In genomic region chr2:30150786-30151185, GRCh38 we compare ENCODE assay signal across 23 cellular contexts. TPM values are rescaled to one million over a fixed set of nuclear protein-coding genes. Genes with fewer than 3 reads are reported as not detected.
DNase-seq lines count a peak whose midpoint lies in the region; ATAC-seq and TF ChIP-seq lines count a peak whose summit lies in the region.
"Had no signal": no experiment of that assay in that cellular context is flagged by ENCODE, and none has a peak within 500 bp of the region (broad histone marks: within the 10 kb centered on the region; RNA-seq: fewer than 3 reads in every experiment).

No MANE protein-coding gene starts in this region.

- H3K27me3 Mint-ChIP-seq in GM23338 (ENCODE audit: insufficient read depth, low read depth, poor library complexity) (peaks cover 6% of the 10 kb centered on the region), endodermal cell (ENCODE audit: insufficient read depth) (peaks cover 1% of the 10 kb centered on the region)
- H3K27me3 Mint-ChIP-seq: activated naive CD8-positive, alpha-beta T cell treated with anti-CD3 and anti-CD28 coated beads, Interleukin-2, amount 10 ng/mL, durations not matched to agents 7 days and 5 days had no signal

- no peak overlapping the region for H4K12ac ChIP-seq in trophoblast cell (ENCODE audit: low read depth, low read length)

- no peak overlapping the region for H3K18ac ChIP-seq in trophoblast cell (ENCODE audit: low read length)

- H3K27ac Mint-ChIP-seq in GM23338 (peak overlapping the region; percentile 96), endodermal cell (peak overlapping the region; percentile 75)
- H3K27ac Mint-ChIP-seq: activated naive CD8-positive, alpha-beta T cell treated with anti-CD3 and anti-CD28 coated beads, Interleukin-2, amount 10 ng/mL, durations not matched to agents 7 days and 5 days; nephron progenitor cell had no signal

- peaks cover 12% of the 10 kb centered on the region for H3K79me1 ChIP-seq in trophoblast cell (ENCODE audit: low read length)

- WGBS in endodermal cell (ENCODE audit: insufficient coverage in 1 of 2, insufficient read length in 1 of 2), 2 experiments, result 70 to 100% methylated on average over 1 to 4 of the region's 4 CpGs
- whole genome bisulfite sequencing in trophoblast cell (ENCODE audit: extremely low coverage, insufficient coverage, insufficient read length), result no CpG with 5 or more reads among the region's 4 CpGs

- TF ChIP-seq CTCF in GM23338 (conservative IDR thresholded peaks at IDR 0.05; ENCODE audit: low read depth in 2 of 2), result no peak
- TF ChIP-seq CTCF in OCI-LY7 (conservative IDR thresholded peaks at IDR 0.05; ENCODE audit: low read length), result no peak
- no peak for TF ChIP-seq CTCF in endodermal cell (conservative IDR thresholded peaks at IDR 0.05)

- H3F3A ChIP-seq in GM23338 (replicated peaks; ENCODE audit: low read depth), result no peaks in the 10 kb centered on the region

- H2AFZ ChIP-seq in GM23338, result no peak overlapping the region
- no peak overlapping the region for H2AFZ ChIP-seq in OCI-LY7 (ENCODE audit: low read length)
- H2AFZ ChIP-seq in trophoblast cell (ENCODE audit: insufficient read depth, low read length, poor library complexity), result no peak overlapping the region

- no peak overlapping the region for H3K14ac ChIP-seq in trophoblast cell (ENCODE audit: low read length)

- H3K9me3 Mint-ChIP-seq in GM23338 (no peaks in the 10 kb centered on the region), endodermal cell (no peaks in the 10 kb centered on the region)
- H3K9me3 Mint-ChIP-seq: activated naive CD8-positive, alpha-beta T cell treated with anti-CD3 and anti-CD28 coated beads, Interleukin-2, amount 10 ng/mL, durations not matched to agents 7 days and 5 days; nephron progenitor cell had no signal

- H3K4me3 Mint-ChIP-seq in GM23338 (no peak overlapping the region), endodermal cell (peak overlapping the region; percentile 64)
- H3K4me3 Mint-ChIP-seq: activated naive CD8-positive, alpha-beta T cell treated with anti-CD3 and anti-CD28 coated beads, Interleukin-2, amount 10 ng/mL, durations not matched to agents 7 days and 5 days; nephron progenitor cell had no signal

- H2BK5ac ChIP-seq in trophoblast cell (ENCODE audit: low read depth, low read length, poor library complexity), result no peak overlapping the region

- H3K36me3 Mint-ChIP-seq in GM23338 (ENCODE audit: low read depth) (peaks cover 10% of the 10 kb centered on the region; the same call in 2 of the 3 replicates), endodermal cell (ENCODE audit: low read depth) (peaks cover 21% of the 10 kb centered on the region)

- no peak for ATAC-seq in GM23338
- ATAC-seq: left colon had no signal

- H3K36me3 ChIP-seq in GM23338 (ENCODE audit: insufficient read depth) (no peaks in the 10 kb centered on the region), OCI-LY7 (ENCODE audit: insufficient read depth, low read length) (peaks cover 29% of the 10 kb centered on the region), endodermal cell (ENCODE audit: control insufficient read depth, insufficient read depth, low read length) (peaks cover 34% of the 10 kb centered on the region), trophoblast cell (ENCODE audit: control insufficient read depth in 1 of 2, insufficient read depth in 2 of 2, low read length in 2 of 2) (peaks cover 1 to 5% of the 10 kb centered on the region in 2 experiments)
- H3K36me3 ChIP-seq: thyroid gland had no signal

- H3K27ac ChIP-seq in GM23338 (ENCODE audit: low read depth), result peak overlapping the region; percentile 86
- H3K27ac ChIP-seq in OCI-LY7 (ENCODE audit: low read depth, low read length, poor library complexity, severe bottlenecking), result no peak overlapping the region
- H3K27ac ChIP-seq in endodermal cell (ENCODE audit: low read depth, low read length), result no peak overlapping the region
- no peak overlapping the region for H3K27ac ChIP-seq in trophoblast cell (ENCODE audit: low read depth, low read length)
- H3K27ac ChIP-seq: C4-2B, cardiac muscle cell had no signal

- H2BK120ac ChIP-seq in trophoblast cell (ENCODE audit: insufficient read depth, low read length, poor library complexity), result no peak overlapping the region

- peak overlapping the region; percentile 27 for H3K4ac ChIP-seq in trophoblast cell (ENCODE audit: low read depth, low read length)

- H3K9ac ChIP-seq in endodermal cell (ENCODE audit: extremely low read depth, low read length, poor library complexity, severe bottlenecking) (peak overlapping the region; percentile 18), trophoblast cell (ENCODE audit: low read length) (no peak overlapping the region)

- H3K23ac ChIP-seq in trophoblast cell (ENCODE audit: low read length), result no peak overlapping the region

- no peak for DNase-seq in GM23338 (ENCODE audit: low spot score)
- DNase-seq in OCI-LY7 (ENCODE audit: low spot score), result no peak
- DNase-seq in endodermal cell, result no peak
- DNase-seq in trophoblast cell, result peak in 1 of 2 donors; percentile 35
- DNase-seq in GF-D8 (lab: John Stamatoyannopoulos, UW), result no peak
- no peak for DNase-seq in T1000 (lab: John Stamatoyannopoulos, UW)
- DNase-seq in mesenteric fat pad (ENCODE audit: low spot score), result no peak
- DNase-seq in cerebellar cortex (ENCODE audit: low spot score), result no peak
- DNase-seq: activated CD4-positive, CD25-positive, alpha-beta regulatory T cell treated with anti-CD3 and anti-CD28 coated beads, Interleukin-2, amount 50 U/mL, for 72 hours; activated CD8-positive, alpha-beta memory T cell treated with anti-CD3 and anti-CD28 coated beads, Interleukin-2, amount 50 U/mL, for 4 hours; activated naive CD8-positive, alpha-beta T cell treated with anti-CD3 and anti-CD28 coated beads, Interleukin-2, amount 10 ng/mL, durations not matched to agents 7 days and 5 days; effector CD4-positive, alpha-beta T cell; left colon; NCI-H2107; NCI-H774; nephron progenitor cell; sigmoid colon; stimulated activated CD4-positive, alpha-beta T cell treated with anti-CD3 and anti-CD28 coated beads, Interleukin-4, amount 100 ng/mL, for 1 hour; stimulated activated CD8-positive, alpha-beta memory T cell treated with anti-CD3 and anti-CD28 coated beads, Interleukin-4, amount 100 ng/mL, for 48 hours; T-helper 2 cell; thyroid gland had no signal

- H3K4me2 ChIP-seq in GM23338 (peak overlapping the region; percentile 75), OCI-LY7 (ENCODE audit: low read length) (peak overlapping the region; percentile 99), trophoblast cell (ENCODE audit: low read length) (no peak overlapping the region)

- CTCF ChIA-PET in OCI-LY7 (lab: Charles Lee; ENCODE audit: unreplicated experiment), result no interaction called here

- H2BK12ac ChIP-seq in trophoblast cell (ENCODE audit: low read length), result no peak overlapping the region

- H3K4me1 ChIP-seq in GM23338 (ENCODE audit: insufficient read depth), result peaks cover 33% of the 10 kb centered on the region
- H3K4me1 ChIP-seq in OCI-LY7 (ENCODE audit: insufficient read depth, low read length, poor library complexity, severe bottlenecking), result peaks cover 42% of the 10 kb centered on the region
- H3K4me1 ChIP-seq in endodermal cell (ENCODE audit: control insufficient read depth, insufficient read depth, low read length), result peaks cover 19% of the 10 kb centered on the region
- H3K4me1 ChIP-seq in trophoblast cell (ENCODE audit: control insufficient read depth in 1 of 2, insufficient read depth in 2 of 2, low read length in 2 of 2), result peaks cover 4 to 5% of the 10 kb centered on the region in 2 experiments

- no peaks in the 10 kb centered on the region for H4K20me1 ChIP-seq in GM23338 (replicated peaks; ENCODE audit: insufficient read depth)
- no peaks in the 10 kb centered on the region; the same call in 1 of the 2 replicates for H4K20me1 ChIP-seq in OCI-LY7 (ENCODE audit: insufficient read depth, low read length)

- no peak overlapping the region for H2AK5ac ChIP-seq in trophoblast cell (ENCODE audit: low read length)

- H3K4me3 ChIP-seq in GM23338, result no peak overlapping the region
- H3K4me3 ChIP-seq in OCI-LY7 (ENCODE audit: low read depth, low read length, poor library complexity, severe bottlenecking), result peak overlapping the region; percentile 72
- peak overlapping the region; percentile 95 for H3K4me3 ChIP-seq in endodermal cell (ENCODE audit: low read length)
- H3K4me3 ChIP-seq in trophoblast cell (ENCODE audit: low read depth, low read length), result no peak overlapping the region
- H3K4me3 ChIP-seq: cardiac muscle cell, sigmoid colon, thyroid gland had no signal

- no peak overlapping the region for H4K91ac ChIP-seq in trophoblast cell (ENCODE audit: low read depth, low read length)

- H3K27me3 ChIP-seq in GM23338 (ENCODE audit: insufficient read depth) (no peaks in the 10 kb centered on the region), endodermal cell (ENCODE audit: control insufficient read depth, insufficient read depth, low read length, poor library complexity, severe bottlenecking) (no peaks in the 10 kb centered on the region), trophoblast cell (ENCODE audit: insufficient read depth, low read length) (no peaks in the 10 kb centered on the region)
- H3K27me3 ChIP-seq: cardiac muscle cell, sigmoid colon, thyroid gland had no signal

- H4K8ac ChIP-seq in trophoblast cell (ENCODE audit: low read depth, low read length), result no peak overlapping the region

- H3K9me3 ChIP-seq in OCI-LY7 (ENCODE audit: low read length), result no peaks in the 10 kb centered on the region
- H3K9me3 ChIP-seq in endodermal cell (ENCODE audit: control insufficient read depth, low read length), result no peaks in the 10 kb centered on the region
- no peaks in the 10 kb centered on the region for H3K9me3 ChIP-seq in trophoblast cell (ENCODE audit: insufficient read depth, low read depth, low read length)
- H3K9me3 ChIP-seq: sigmoid colon, thyroid gland had no signal

- H3K4me1 Mint-ChIP-seq in GM23338 (peaks cover 43% of the 10 kb centered on the region), endodermal cell (peaks cover 54% of the 10 kb centered on the region)

- POLR2A ChIA-PET in OCI-LY7 (lab: Charles Lee), result interaction anchor here (0.7 to 5.2 kb wide), 10 partner anchors 9 to 559 kb away, joined by 3 to 33 read pairs (median 6); no protein-coding TSS in a partner anchor

- H3K79me2 ChIP-seq in GM23338 (replicated peaks; ENCODE audit: insufficient read depth) (peaks cover 9% of the 10 kb centered on the region; the same call in 1 of the 2 replicates), OCI-LY7 (ENCODE audit: insufficient read depth, low read depth, low read length) (peaks cover 34% of the 10 kb centered on the region; the same call in 1 of the 2 replicates), trophoblast cell (ENCODE audit: control insufficient read depth, insufficient read depth, low read length, poor library complexity) (peaks cover 9% of the 10 kb centered on the region)

- intact Hi-C loops in OCI-LY7 (cut with micrococcal nuclease; ENCODE audit: unreplicated experiment), result no loop called here

- BruUV-seq in OCI-LY7 (replicated peaks; lab: Mats Ljungman, UMichigan), result no TSS peak

- H3K9me2 ChIP-seq in GM23338 (ENCODE audit: insufficient read depth) (no peaks in the 10 kb centered on the region), OCI-LY7 (ENCODE audit: insufficient read depth, low read length) (no peaks in the 10 kb centered on the region)

RNA-seq across cellular contexts. Expression of gene YPEL5, which starts 4.0 kb away (rescaled TPM):
- total RNA-seq in GM23338 (2014; rRNA removed; shearing (Covaris generic)), result 26.6 and 31.1 TPM in 2 replicates
- polyA plus RNA-seq in GM23338 (2016; fragmentation: Nextera tagmentation; extraction: Ambion mirVana), result 20.7 and 24.9 TPM in 2 replicates
- 37.9 and 38.9 TPM in 2 replicates for total RNA-seq in OCI-LY7 (2014; rRNA removed; shearing (Covaris generic))
- total RNA-seq in OCI-LY7 (2022) (52.1 and 66.4 TPM in 2 replicates), endodermal cell (10 to 100 TPM; 80.1 to 97.2 TPM), mesenteric fat pad (124 TPM)
- polyA plus RNA-seq in endodermal cell (2013, experiment 1 of 2), result 61.2 TPM
- 61.6 TPM for polyA plus RNA-seq in endodermal cell (2013, experiment 2 of 2)
- 103 and 105 TPM in 2 replicates for polyA plus RNA-seq in trophoblast cell (2013)

Comparison
In these comparisons a context has a peak if more than half of its experiments do, and no peak if none do; other contexts are left out.
1. H3K4me3 ChIP-seq: peak in OCI-LY7 (single experiment) and endodermal cell (single experiment); none in GM23338 (single experiment) and trophoblast cell (single experiment).